7 cellular contexts compared by ENCODE assay signal in genomic region chr12:108856170-108856427, GRCh38. TPM values are rescaled to one million over a fixed set of nuclear protein-coding genes. Genes with fewer than 3 reads are reported as not detected.
A peak's percentile ranks its signal among the peaks of the same experiment; 100 is the strongest.
DNase-seq lines count a peak whose midpoint lies in the region; ATAC-seq, FAIRE-seq and TF ChIP-seq lines count a peak whose summit lies in the region.

No MANE protein-coding gene starts in this region.

- peaks cover 8% of the 10 kb centered on the region for H3K27me3 ChIP-seq in HUES64 (ENCODE audit: insufficient read depth, low read length)
- H3K27me3 ChIP-seq in stomach smooth muscle (ENCODE audit: control insufficient read depth in 1 of 2, insufficient read depth in 2 of 2, low read length in 2 of 2): no peaks in the 10 kb centered on the region

- H3K4me1 ChIP-seq in HUES64 (ENCODE audit: insufficient read depth, low read length) (peaks cover 15% of the 10 kb centered on the region), kidney (ENCODE audit: control insufficient read depth in 1 of 2, insufficient read depth in 1 of 2, low read depth in 1 of 2, low read length in 2 of 2) (peaks cover 32 to 33% of the 10 kb centered on the region in 2 donors), stomach smooth muscle (ENCODE audit: control insufficient read depth, insufficient read depth, low read length) (peaks cover 45% of the 10 kb centered on the region)

- TF ChIP-seq CTCF in kidney (IDR thresholded peaks at IDR 0.05; ENCODE audit: borderline replicate concordance, extremely low read depth, insufficient read depth): no peak

- H3K4me3 ChIP-seq in HUES64 (ENCODE audit: low read length): peak overlapping the region; percentile 90
- peak overlapping the region; percentile 85 to 100 for H3K4me3 ChIP-seq in kidney (ENCODE audit: low read length in 2 of 2)
- peak overlapping the region; percentile 96 to 98 for H3K4me3 ChIP-seq in stomach smooth muscle (ENCODE audit: low read length in 2 of 2)

- no peak for DNase-seq in kidney
- no peak for DNase-seq in HPDE6-E6E7 (ENCODE audit: extremely low spot score)

- H3K9ac ChIP-seq in HUES64 (ENCODE audit: low read depth, low read length) (peak overlapping the region; percentile 86; the same call in 1 of the 2 replicates), kidney (ENCODE audit: low read length in 2 of 2) (peak overlapping the region; percentile 20 to 100), stomach smooth muscle (ENCODE audit: low read length in 2 of 2) (peak overlapping the region; percentile 92 to 93)

- 62% methylated on average over 6 of the region's 6 CpGs for WGBS in HUES64
- WGBS in adipose tissue, 3 donors: 29 to 38% (median 34%) methylated on average over 6 of the region's 6 CpGs

- peaks cover 15% of the 10 kb centered on the region for H3K36me3 ChIP-seq in HUES64 (ENCODE audit: insufficient read depth, low read length)
- peaks cover 0 to 8% of the 10 kb centered on the region in 2 donors for H3K36me3 ChIP-seq in kidney (ENCODE audit: control insufficient read depth in 1 of 2, insufficient read depth in 2 of 2, low read length in 2 of 2)
- H3K36me3 ChIP-seq in stomach smooth muscle (ENCODE audit: control insufficient read depth in 2 of 2, insufficient read depth in 2 of 2, low read length in 2 of 2): peaks cover 0 to 6% of the 10 kb centered on the region in 2 donors

- intact Hi-C loops in kidney (cut with DNase I): no loop called here

- no peak for FAIRE-seq in kidney (lab: Jason Lieb, UNC)

- ATAC-seq in GM18868 (IDR thresholded peaks at IDR 0.05; ENCODE audit: unreplicated experiment): no peak
- ATAC-seq in GM19351 (IDR thresholded peaks at IDR 0.05; ENCODE audit: unreplicated experiment): no peak

- H3K27ac ChIP-seq in HUES64 (ENCODE audit: low read depth, low read length): peak overlapping the region; percentile 36; the same call in 1 of the 2 replicates
- H3K27ac ChIP-seq in adipose tissue (ENCODE audit: low read depth, low read length): peak overlapping the region; percentile 62
- H3K27ac ChIP-seq in kidney (ENCODE audit: low read depth in 2 of 2, low read length in 2 of 2): peak overlapping the region; percentile 87 to 98
- H3K27ac ChIP-seq in stomach smooth muscle (ENCODE audit: low read length): peak overlapping the region; percentile 79

- H3K9me3 ChIP-seq in HUES64 (ENCODE audit: insufficient read depth, low read depth, low read length) (peaks cover 6% of the 10 kb centered on the region), kidney (ENCODE audit: control insufficient read depth in 1 of 2, low read length in 2 of 2) (no peaks in the 10 kb centered on the region), stomach smooth muscle (ENCODE audit: control insufficient read depth in 2 of 2, low read length in 2 of 2) (no peaks in the 10 kb centered on the region)

RNA-seq across cellular contexts. Expression of gene SSH1, which starts 1.3 kb away (rescaled TPM):
- 9.7 TPM for polyA plus RNA-seq in HUES64 (2013, experiment 1 of 2)
- 11.3 TPM for polyA plus RNA-seq in HUES64 (2013, experiment 2 of 2)
- polyA plus RNA-seq in adipose tissue (10 to 100 TPM in 1 of 3 donors, 1 to 10 TPM in 2; 2.8 to 11.2 (median 9.4) TPM), kidney (ENCODE audit: insufficient read depth, low read depth, low replicate concordance) (3.6 TPM)
- 32.5 TPM for total RNA-seq in kidney

RNA-seq across cellular contexts. Expression of gene DAO, which starts 23.8 kb away (rescaled TPM):
- polyA plus RNA-seq in HUES64 (2013, experiment 1 of 2): not detected
- polyA plus RNA-seq in HUES64 (2013, experiment 2 of 2): not detected
- polyA plus RNA-seq in adipose tissue (not detected), kidney (ENCODE audit: insufficient read depth, low read depth, low replicate concordance) (50.4 TPM)
- 0.41 TPM for total RNA-seq in kidney

Comparison
In these comparisons a context has a peak if more than half of its experiments do, and no peak if none do; other contexts are left out.
1. H3K27ac ChIP-seq: peak in every context shown above with its lines; median percentile 92 in kidney; 79 in stomach smooth muscle; 62 in adipose tissue; 36 in HUES64.
2. RNA of gene DAO, which starts 23.8 kb away (polyA plus RNA-seq): 50.4 TPM in kidney (single experiment); not detected in adipose tissue; every median in the first group is over 10 times any median in the second.
3. Peak in every context shown above with its lines, with median percentiles within 50 percentile points of each other: H3K4me3 ChIP-seq and H3K9ac ChIP-seq.